ENCODE assay signal across 21 cellular contexts in the genomic region with DNA sequence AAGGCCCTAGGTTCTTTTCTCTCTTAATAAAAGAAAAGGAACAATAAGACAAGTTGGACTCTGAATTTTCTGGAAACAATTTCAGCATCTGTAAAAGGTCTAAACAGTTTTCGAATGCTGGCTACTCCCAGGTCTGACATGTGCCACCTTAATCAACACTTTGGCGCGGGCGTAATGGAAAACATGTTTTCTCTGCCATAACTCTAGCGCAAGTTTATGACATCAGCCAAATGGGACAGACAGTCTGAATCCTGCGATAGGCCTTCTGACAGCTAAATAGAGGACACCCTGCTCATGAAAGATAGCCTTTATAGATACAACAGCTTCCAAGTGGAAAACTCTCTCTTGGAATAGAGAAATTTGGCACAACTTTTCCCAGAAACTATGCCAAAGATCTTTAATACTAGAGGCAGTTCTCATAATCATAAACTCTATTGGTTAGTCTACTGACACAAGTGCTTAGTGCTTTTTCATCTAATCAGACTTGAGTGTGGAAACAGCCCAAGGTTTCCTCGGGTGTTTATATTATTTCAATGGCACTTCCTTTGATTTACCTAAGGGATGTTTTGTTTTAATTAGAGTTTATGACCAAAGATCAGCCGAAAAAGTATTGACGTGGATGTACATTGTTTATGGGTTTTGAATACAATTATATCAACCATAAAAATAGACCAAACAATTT.
DNase-seq lines count a peak whose midpoint lies in the region; ATAC-seq and TF ChIP-seq lines count a peak whose summit lies in the region.
"Had no signal": no experiment of that assay in that cellular context is flagged by ENCODE, and none has a peak within 500 bp of the region (broad histone marks: within the 10 kb centered on the region; RNA-seq: fewer than 3 reads in every experiment).

No MANE protein-coding gene starts in this region.

- no peaks in the 10 kb centered on the region for H3K79me1 ChIP-seq in mesendoderm (ENCODE audit: low read length)

- no peak overlapping the region for H3K23ac ChIP-seq in mesendoderm (ENCODE audit: low read length)

- no peak overlapping the region for H2AK5ac ChIP-seq in mesendoderm (ENCODE audit: low read length)

- H3K4ac ChIP-seq in mesendoderm (ENCODE audit: low read depth, low read length) = no peak overlapping the region

- H3K27me3 ChIP-seq in ascending aorta = no peaks in the 10 kb centered on the region
- H3K27me3 ChIP-seq in mesendoderm (ENCODE audit: insufficient read depth, low read length, poor library complexity) = no peaks in the 10 kb centered on the region
- no peaks in the 10 kb centered on the region for H3K27me3 ChIP-seq in thymus (ENCODE audit: control insufficient read depth, insufficient read depth)
- H3K27me3 ChIP-seq: neural progenitor cell had no signal

- intact Hi-C loops in ascending aorta (cut with DNase I) (loop anchor here (5.0 kb wide), 1 partner anchor 39 kb away; no protein-coding TSS in a partner anchor), Right ventricle myocardium superior (cut with DNase I) (no loop called here)

- H3K9me3 ChIP-seq in ascending aorta (no peaks in the 10 kb centered on the region), thymus (ENCODE audit: control insufficient read depth) (no peaks in the 10 kb centered on the region)

- peak; percentile 96 for ATAC-seq in Right ventricle myocardium superior (ENCODE audit: poor library complexity)
- no peak for ATAC-seq in HG02840 (IDR thresholded peaks at IDR 0.05; ENCODE audit: low FRiP score, unreplicated experiment)
- ATAC-seq: activated T-helper 17 cell treated with anti-CD3 and anti-CD28 coated beads, Interleukin-2, amount 50 U/mL, for 72 hours had no signal

- peak overlapping the region; percentile 28 for H3K18ac ChIP-seq in mesendoderm (ENCODE audit: low read length)

- H3K4me2 ChIP-seq in mesendoderm (ENCODE audit: low read length) = no peak overlapping the region
- H3K4me2 ChIP-seq: neural progenitor cell had no signal

- no peak overlapping the region for H3K56ac ChIP-seq in mesendoderm (ENCODE audit: low read length)

- no peak overlapping the region for H4K5ac ChIP-seq in mesendoderm (ENCODE audit: low read length)

- no peak overlapping the region for H4K8ac ChIP-seq in mesendoderm (ENCODE audit: low read depth, low read length)

- TF ChIP-seq CTCF in ascending aorta (IDR thresholded peaks at IDR 0.05) = no peak
- no peak for TF ChIP-seq CTCF in GM20000 (IDR thresholded peaks at IDR 0.05; ENCODE audit: extremely low read depth, missing control alignments)

- no peak overlapping the region for H3K4me3 ChIP-seq in ascending aorta
- no peak overlapping the region for H3K4me3 ChIP-seq in mesendoderm (ENCODE audit: low read length)
- no peak overlapping the region for H3K4me3 ChIP-seq in thymus (ENCODE audit: low read length)
- H3K4me3 ChIP-seq: neural progenitor cell had no signal

- peaks cover 0 to 19% of the 10 kb centered on the region in 2 donors for H3K4me1 ChIP-seq in ascending aorta
- peaks cover 6% of the 10 kb centered on the region for H3K4me1 ChIP-seq in mesendoderm (ENCODE audit: control insufficient read depth, low read depth, low read length)
- H3K4me1 ChIP-seq in thymus (ENCODE audit: control insufficient read depth, insufficient read depth, low read length) = no peaks in the 10 kb centered on the region

- DNase-seq in ascending aorta (ENCODE audit: low spot score in 2 of 2) (peak in 1 of 2 donors; percentile 71), Right ventricle myocardium superior (peak; percentile 64), mesendoderm (no peak), DMS 273 (lab: John Stamatoyannopoulos, UW; ENCODE audit: unreplicated experiment) (no peak), GM20000 (ENCODE audit: low spot score) (no peak), NK-92 (lab: John Stamatoyannopoulos, UW; ENCODE audit: unreplicated experiment) (no peak)
- DNase-seq: activated CD4-positive, alpha-beta T cell treated with anti-CD3 and anti-CD28 coated beads, Interleukin-2, amount 10 ng/mL, durations not matched to agents 24 days and 14 days; activated naive CD8-positive, alpha-beta T cell treated with anti-CD3 and anti-CD28 coated beads for 36 hours; CD4-positive, CD25-positive, alpha-beta regulatory T cell; DMS79; foreskin melanocyte; MV-4-11; NCI-H187; NCI-H774; SHP77 treated with DMSO at 0.1 percent for 48 hours; stimulated activated CD4-positive, alpha-beta T cell treated with anti-CD3 and anti-CD28 coated beads, Interleukin-12 subunit alpha, Interleukin-12 subunit beta, amount 100 ng/mL, for 4 hours; T-helper 1 cell had no signal

- peak overlapping the region; percentile 57 for H2BK15ac ChIP-seq in mesendoderm (replicated peaks; ENCODE audit: low read depth)

- H3K27ac ChIP-seq in ascending aorta (peak overlapping the region; percentile 64 to 66), mesendoderm (ENCODE audit: low read depth, low read length) (no peak overlapping the region), thymus (ENCODE audit: low read depth) (peak overlapping the region; percentile 21)
- H3K27ac ChIP-seq: neural progenitor cell had no signal

- no peaks in the 10 kb centered on the region for H3K79me2 ChIP-seq in mesendoderm (ENCODE audit: control insufficient read depth, insufficient read depth, low read length)

- no peak overlapping the region for H3K9ac ChIP-seq in mesendoderm (ENCODE audit: low read length)
- H3K9ac ChIP-seq: neural progenitor cell had no signal

- no peak overlapping the region for H2BK120ac ChIP-seq in mesendoderm (ENCODE audit: low read depth, low read length)

- no peak overlapping the region for H2BK5ac ChIP-seq in mesendoderm (ENCODE audit: low read length)

- WGBS in mesendoderm (ENCODE audit: extremely low coverage, insufficient coverage, low lambda C conversion rate) = no CpG with 5 or more reads among the region's 9 CpGs
- WGBS in thymus = 94% methylated on average over 9 of the region's 9 CpGs

- H3K36me3 ChIP-seq in ascending aorta = no peaks in the 10 kb centered on the region
- H3K36me3 ChIP-seq in mesendoderm (ENCODE audit: control insufficient read depth, insufficient read depth, low read length) = no peaks in the 10 kb centered on the region
- H3K36me3 ChIP-seq in thymus (ENCODE audit: control insufficient read depth, insufficient read depth) = no peaks in the 10 kb centered on the region
- H3K36me3 ChIP-seq: neural progenitor cell had no signal
